Comparison of ENCODE assay signal across 8 cellular contexts in genomic region chr2:46230115-46230571, GRCh38.
DNase-seq lines count a peak whose midpoint lies in the region; ATAC-seq and TF ChIP-seq lines count a peak whose summit lies in the region.

No MANE protein-coding gene starts in this region.

- TF ChIP-seq CTCF in DND-41 (IDR thresholded peaks at IDR 0.05; ENCODE audit: borderline replicate concordance, extremely low read depth, low read length, poor library complexity, severe bottlenecking), result peak; percentile 25
- no peak for TF ChIP-seq CTCF in natural killer cell (IDR thresholded peaks at IDR 0.05)

- no peaks in the 10 kb centered on the region for H3K9me3 Mint-ChIP-seq in activated naive CD8-positive, alpha-beta T cell treated with anti-CD3 and anti-CD28 coated beads, Interleukin-2, amount 50 U/mL, for 24 hours
- H3K9me3 Mint-ChIP-seq in natural killer cell, result no peaks in the 10 kb centered on the region

- no peaks in the 10 kb centered on the region for H3K79me2 ChIP-seq in DND-41 (ENCODE audit: insufficient read depth, low read length)

- no peaks in the 10 kb centered on the region for H3K4me1 ChIP-seq in DND-41 (ENCODE audit: insufficient read depth, low read length)

- intact Hi-C loops in natural killer cell (cut with micrococcal nuclease), result no loop called here

- H3K4me3 ChIP-seq in DND-41 (ENCODE audit: low read depth in 1 of 2, low read length in 2 of 2), result no peak overlapping the region

- ATAC-seq in DND-41 (ENCODE audit: insufficient read depth, low read depth) (peak; percentile 75), GM19455 (IDR thresholded peaks at IDR 0.05; ENCODE audit: unreplicated experiment) (peak; percentile 40), HG03520 (IDR thresholded peaks at IDR 0.05; ENCODE audit: unreplicated experiment) (peak; percentile 33), natural killer cell (peak in 2 of 3 donors; percentile 41), GM19328 (IDR thresholded peaks at IDR 0.05; ENCODE audit: unreplicated experiment) (no peak)
- no peak for ATAC-seq in activated naive CD8-positive, alpha-beta T cell treated with anti-CD3 and anti-CD28 coated beads, Interleukin-2, amount 50 U/mL, for 24 hours

- peak; percentile 24 for DNase-seq in DND-41
- DNase-seq in activated naive CD8-positive, alpha-beta T cell treated with anti-CD3 and anti-CD28 coated beads, Interleukin-2, amount 50 U/mL, for 24 hours, result peak; percentile 5
- no peak for DNase-seq in natural killer cell
- no peak for DNase-seq in NCI-H524 treated with DMSO at 0.1 percent for 48 hours (lab: John Stamatoyannopoulos, UW)
- no peak for DNase-seq in COR-L47 (lab: John Stamatoyannopoulos, UW)

- H3K4me3 Mint-ChIP-seq in activated naive CD8-positive, alpha-beta T cell treated with anti-CD3 and anti-CD28 coated beads, Interleukin-2, amount 50 U/mL, for 24 hours, result no peak overlapping the region
- H3K4me3 Mint-ChIP-seq in natural killer cell, result no peak overlapping the region

- no peaks in the 10 kb centered on the region for H3K36me3 ChIP-seq in DND-41 (ENCODE audit: insufficient read depth, low read length)

- no peak overlapping the region for H3K27ac ChIP-seq in DND-41 (ENCODE audit: low read length)

- H3K9me3 ChIP-seq in DND-41 (ENCODE audit: insufficient read depth, low read length, severe bottlenecking), result no peaks in the 10 kb centered on the region

- no peaks in the 10 kb centered on the region for H4K20me1 ChIP-seq in DND-41 (ENCODE audit: insufficient read depth, low read length)

- H2AFZ ChIP-seq in DND-41 (ENCODE audit: low read depth, low read length), result no peak overlapping the region

- no peaks in the 10 kb centered on the region for H3K27me3 Mint-ChIP-seq in activated naive CD8-positive, alpha-beta T cell treated with anti-CD3 and anti-CD28 coated beads, Interleukin-2, amount 50 U/mL, for 24 hours
- peaks cover 4 to 17% of the 10 kb centered on the region in 2 donors for H3K27me3 Mint-ChIP-seq in natural killer cell (ENCODE audit: low read depth in 2 of 2)

- H3K9ac ChIP-seq in DND-41 (ENCODE audit: low read depth, low read length), result no peak overlapping the region

- H3K36me3 Mint-ChIP-seq in activated naive CD8-positive, alpha-beta T cell treated with anti-CD3 and anti-CD28 coated beads, Interleukin-2, amount 50 U/mL, for 24 hours (ENCODE audit: low read depth), result no peaks in the 10 kb centered on the region
- no peaks in the 10 kb centered on the region for H3K36me3 Mint-ChIP-seq in natural killer cell

- no peak overlapping the region for H3K4me2 ChIP-seq in DND-41 (ENCODE audit: insufficient read depth, low read length)

- H3K27ac Mint-ChIP-seq in activated naive CD8-positive, alpha-beta T cell treated with anti-CD3 and anti-CD28 coated beads, Interleukin-2, amount 50 U/mL, for 24 hours, result peak overlapping the region; percentile 67
- no peak overlapping the region for H3K27ac Mint-ChIP-seq in natural killer cell

- H3K4me1 Mint-ChIP-seq in activated naive CD8-positive, alpha-beta T cell treated with anti-CD3 and anti-CD28 coated beads, Interleukin-2, amount 50 U/mL, for 24 hours, result peaks cover 35% of the 10 kb centered on the region
- peaks cover 0 to 5% of the 10 kb centered on the region in 2 donors for H3K4me1 Mint-ChIP-seq in natural killer cell

- no peaks in the 10 kb centered on the region for H3K27me3 ChIP-seq in DND-41 (ENCODE audit: insufficient read depth, low read length, poor library complexity)

Comparison
In these comparisons a context has a peak if more than half of its experiments do, and no peak if none do; other contexts are left out.
1. ATAC-seq: peak in DND-41 (single experiment), GM19455 (single experiment), HG03520 (single experiment) and natural killer cell (2 of 3); none in activated naive CD8-positive, alpha-beta T cell treated with anti-CD3 and anti-CD28 coated beads, Interleukin-2, amount 50 U/mL, for 24 hours (single experiment) and GM19328 (single experiment).
2. DNase-seq: peak in DND-41 (single experiment) and activated naive CD8-positive, alpha-beta T cell treated with anti-CD3 and anti-CD28 coated beads, Interleukin-2, amount 50 U/mL, for 24 hours (single experiment); none in natural killer cell (single experiment), NCI-H524 treated with DMSO at 0.1 percent for 48 hours (single experiment) and COR-L47 (single experiment).